Comparison of ENCODE assay signal across 15 cellular contexts in genomic region chr5:17302590-17302989, GRCh38.
DNase-seq lines count a peak whose midpoint lies in the region; ATAC-seq and TF ChIP-seq lines count a peak whose summit lies in the region.
"Had no signal": no experiment of that assay in that cellular context is flagged by ENCODE, and none has a peak within 500 bp of the region (broad histone marks: within the 10 kb centered on the region; RNA-seq: fewer than 3 reads in every experiment).

No MANE protein-coding gene starts in this region.

- H3K36me3 ChIP-seq in SK-N-SH (replicated peaks in 1 of 2; ENCODE audit: control insufficient read depth in 1 of 2, insufficient read depth in 2 of 2, low read length in 1 of 2) (no peaks in the 10 kb centered on the region), tibial artery (no peaks in the 10 kb centered on the region)

- H3K27ac ChIP-seq in SK-N-SH (ENCODE audit: low read depth in 2 of 2, low read length in 1 of 2) = no peak overlapping the region
- H3K27ac ChIP-seq in tibial artery = peak overlapping the region; percentile 34 to 72
- H3K27ac ChIP-seq: KMS-11 had no signal

- no peaks in the 10 kb centered on the region for H4K20me1 ChIP-seq in SK-N-SH (ENCODE audit: insufficient read depth)

- TF ChIP-seq CTCF in SK-N-SH (IDR thresholded peaks at IDR 0.05) (no peak), tibial artery (IDR thresholded peaks at IDR 0.05) (no peak)

- no peak for TF ChIP-seq EP300 in SK-N-SH (IDR thresholded peaks at IDR 0.05; ENCODE audit: borderline replicate concordance in 1 of 2, low read depth in 1 of 2, low read length in 1 of 2)

- ATAC-seq in SK-N-SH treated with all-trans-retinoic acid at 6 μM for 48 hours (no peak), GM18505 (IDR thresholded peaks at IDR 0.05; ENCODE audit: unreplicated experiment) (no peak)

- no peak for TF ChIP-seq RAD21 in SK-N-SH (IDR thresholded peaks at IDR 0.05; ENCODE audit: low read length)

- intact Hi-C loops in tibial artery (cut with DNase I; ENCODE audit: low total_unique reads) = no loop called here

- no peak overlapping the region for H2AFZ ChIP-seq in SK-N-SH (ENCODE audit: low read depth)

- H3K4me3 ChIP-seq in SK-N-SH (ENCODE audit: low read depth in 2 of 2, low read length in 1 of 2) (no peak overlapping the region), tibial artery (no peak overlapping the region)

- H3F3A ChIP-seq in SK-N-SH (replicated peaks; ENCODE audit: insufficient read depth) = no peaks in the 10 kb centered on the region

- H3K9me2 ChIP-seq in SK-N-SH = no peaks in the 10 kb centered on the region

- no peak for TF ChIP-seq POLR2A in GM18505 (IDR thresholded peaks at IDR 0.05; ENCODE audit: borderline replicate concordance, extremely low read depth, insufficient read depth, insufficient read length)

- H3K27me3 ChIP-seq in SK-N-SH (ENCODE audit: insufficient read depth) (no peaks in the 10 kb centered on the region), tibial artery (no peaks in the 10 kb centered on the region)

- POLR2A ChIA-PET in SK-N-SH (lab: Yijun Ruan, JAX) = no interaction called here

- no peaks in the 10 kb centered on the region for H3K9me3 ChIP-seq in SK-N-SH
- H3K9me3 ChIP-seq in tibial artery = no peaks in the 10 kb centered on the region

- no peaks in the 10 kb centered on the region for H3K79me2 ChIP-seq in SK-N-SH (ENCODE audit: insufficient read depth)

- CTCF ChIA-PET in SK-N-SH (lab: Yijun Ruan, JAX) = no interaction called here

- DNase-seq in SK-N-SH (no peak), NCI-H82 treated with DMSO at 0.1 percent for 48 hours (lab: John Stamatoyannopoulos, UW; ENCODE audit: unreplicated experiment) (peak; percentile 5), fibroblast of peridontal ligament (ENCODE audit: extremely low read depth) (peak; percentile 71), tibial artery (peak; percentile 28 to 84), T-helper 9 cell (no peak), GF-D8 (lab: John Stamatoyannopoulos, UW) (no peak)
- DNase-seq: ACHN; activated CD4-positive, alpha-beta T cell treated with anti-CD3 and anti-CD28 coated beads, Interleukin-2, amount 50 U/mL, for 4 hours; anterior cingulate cortex; H9; NCI-H2227 treated with DMSO at 0.1 percent for 48 hours; RPMI8226 had no signal

- H3K4me2 ChIP-seq in SK-N-SH = no peak overlapping the region
- H3K4me2 ChIP-seq: KMS-11 had no signal

- 98% methylated on average over 3 of the region's 4 CpGs for whole genome bisulfite sequencing in SK-N-SH (ENCODE audit: low lambda C conversion rate)

- no peak overlapping the region for H3K9ac ChIP-seq in SK-N-SH
- H3K9ac ChIP-seq: KMS-11 had no signal

- H3K4me1 ChIP-seq in SK-N-SH (ENCODE audit: control insufficient read depth in 1 of 2, insufficient read depth in 2 of 2, low read depth in 1 of 2, low read length in 1 of 2) (no peaks in the 10 kb centered on the region; a peak in 1 of 4 replicates), tibial artery (peaks cover 0 to 49% (median 25%) of the 10 kb centered on the region in 4 donors)

TF ChIP-seq in SK-N-SH treated with all-trans-retinoic acid at 6 μM for 48 hours, 23 proteins besides CTCF, POLR2A, EP300 and RAD21:
- TF ChIP-seq, protein P1, sequence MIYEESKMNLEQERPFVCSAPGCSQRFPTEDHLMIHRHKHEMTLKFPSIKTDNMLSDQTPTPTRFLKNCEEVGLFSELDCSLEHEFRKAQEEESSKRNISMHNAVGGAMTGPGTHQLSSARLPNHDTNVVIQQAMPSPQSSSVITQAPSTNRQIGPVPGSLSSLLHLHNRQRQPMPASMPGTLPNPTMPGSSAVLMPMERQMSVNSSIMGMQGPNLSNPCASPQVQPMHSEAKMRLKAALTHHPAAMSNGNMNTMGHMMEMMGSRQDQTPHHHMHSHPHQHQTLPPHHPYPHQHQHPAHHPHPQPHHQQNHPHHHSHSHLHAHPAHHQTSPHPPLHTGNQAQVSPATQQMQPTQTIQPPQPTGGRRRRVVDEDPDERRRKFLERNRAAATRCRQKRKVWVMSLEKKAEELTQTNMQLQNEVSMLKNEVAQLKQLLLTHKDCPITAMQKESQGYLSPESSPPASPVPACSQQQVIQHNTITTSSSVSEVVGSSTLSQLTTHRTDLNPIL (CRISPR knock-in tag; IDR thresholded peaks at IDR 0.05; ENCODE audit: low read depth) = no peak
- peak; percentile 12; the same call in 1 of the 2 replicates for TF ChIP-seq ISL1 (CRISPR knock-in tag; IDR thresholded peaks at IDR 0.05)

TF ChIP-seq in SK-N-SH, 30 proteins besides CTCF, POLR2A, EP300 and RAD21:
- TF ChIP-seq SMC3 (IDR thresholded peaks at IDR 0.05; ENCODE audit: low read depth, low read length) (no peak), GATA2 (CRISPR knock-in tag; IDR thresholded peaks at IDR 0.05) (no peak), NRF1 (IDR thresholded peaks at IDR 0.05; ENCODE audit: low read depth, low read length) (no peak), TEAD4 (IDR thresholded peaks at IDR 0.05; ENCODE audit: borderline replicate concordance, insufficient read depth) (no peak), RCOR1 (IDR thresholded peaks at IDR 0.05; ENCODE audit: low read length) (no peak), JUND (IDR thresholded peaks at IDR 0.05) (no peak), YY1 (IDR thresholded peaks at IDR 0.05; ENCODE audit: low read depth) (no peak), REST (IDR thresholded peaks at IDR 0.05; ENCODE audit: low read depth, low read length) (no peak), POLR2AphosphoS5 (IDR thresholded peaks at IDR 0.05; ENCODE audit: low read depth, low read length) (no peak)
- TF ChIP-seq, protein P2, sequence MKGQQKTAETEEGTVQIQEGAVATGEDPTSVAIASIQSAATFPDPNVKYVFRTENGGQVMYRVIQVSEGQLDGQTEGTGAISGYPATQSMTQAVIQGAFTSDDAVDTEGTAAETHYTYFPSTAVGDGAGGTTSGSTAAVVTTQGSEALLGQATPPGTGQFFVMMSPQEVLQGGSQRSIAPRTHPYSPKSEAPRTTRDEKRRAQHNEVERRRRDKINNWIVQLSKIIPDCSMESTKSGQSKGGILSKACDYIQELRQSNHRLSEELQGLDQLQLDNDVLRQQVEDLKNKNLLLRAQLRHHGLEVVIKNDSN (IDR thresholded peaks at IDR 0.05; ENCODE audit: borderline replicate concordance, low read depth) = no peak
- TF ChIP-seq, protein P3, sequence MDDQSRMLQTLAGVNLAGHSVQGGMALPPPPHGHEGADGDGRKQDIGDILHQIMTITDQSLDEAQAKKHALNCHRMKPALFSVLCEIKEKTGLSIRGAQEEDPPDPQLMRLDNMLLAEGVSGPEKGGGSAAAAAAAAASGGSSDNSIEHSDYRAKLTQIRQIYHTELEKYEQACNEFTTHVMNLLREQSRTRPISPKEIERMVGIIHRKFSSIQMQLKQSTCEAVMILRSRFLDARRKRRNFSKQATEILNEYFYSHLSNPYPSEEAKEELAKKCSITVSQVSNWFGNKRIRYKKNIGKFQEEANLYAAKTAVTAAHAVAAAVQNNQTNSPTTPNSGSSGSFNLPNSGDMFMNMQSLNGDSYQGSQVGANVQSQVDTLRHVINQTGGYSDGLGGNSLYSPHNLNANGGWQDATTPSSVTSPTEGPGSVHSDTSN (IDR thresholded peaks at IDR 0.05) = no peak
- TF ChIP-seq, protein P4, sequence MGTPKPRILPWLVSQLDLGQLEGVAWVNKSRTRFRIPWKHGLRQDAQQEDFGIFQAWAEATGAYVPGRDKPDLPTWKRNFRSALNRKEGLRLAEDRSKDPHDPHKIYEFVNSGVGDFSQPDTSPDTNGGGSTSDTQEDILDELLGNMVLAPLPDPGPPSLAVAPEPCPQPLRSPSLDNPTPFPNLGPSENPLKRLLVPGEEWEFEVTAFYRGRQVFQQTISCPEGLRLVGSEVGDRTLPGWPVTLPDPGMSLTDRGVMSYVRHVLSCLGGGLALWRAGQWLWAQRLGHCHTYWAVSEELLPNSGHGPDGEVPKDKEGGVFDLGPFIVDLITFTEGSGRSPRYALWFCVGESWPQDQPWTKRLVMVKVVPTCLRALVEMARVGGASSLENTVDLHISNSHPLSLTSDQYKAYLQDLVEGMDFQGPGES (IDR thresholded peaks at IDR 0.05; ENCODE audit: low read depth, low read length) = no peak

Comparison
In these comparisons a context has a peak if more than half of its experiments do, and no peak if none do; other contexts are left out.
1. DNase-seq: peak in NCI-H82 treated with DMSO at 0.1 percent for 48 hours (single experiment), fibroblast of peridontal ligament (single experiment) and tibial artery (2 of 2); none in SK-N-SH (single experiment), T-helper 9 cell (single experiment) and GF-D8 (single experiment).
2. H3K27ac ChIP-seq: peak in tibial artery (2 of 2); none in SK-N-SH (0 of 2).